In the genomic region with DNA sequence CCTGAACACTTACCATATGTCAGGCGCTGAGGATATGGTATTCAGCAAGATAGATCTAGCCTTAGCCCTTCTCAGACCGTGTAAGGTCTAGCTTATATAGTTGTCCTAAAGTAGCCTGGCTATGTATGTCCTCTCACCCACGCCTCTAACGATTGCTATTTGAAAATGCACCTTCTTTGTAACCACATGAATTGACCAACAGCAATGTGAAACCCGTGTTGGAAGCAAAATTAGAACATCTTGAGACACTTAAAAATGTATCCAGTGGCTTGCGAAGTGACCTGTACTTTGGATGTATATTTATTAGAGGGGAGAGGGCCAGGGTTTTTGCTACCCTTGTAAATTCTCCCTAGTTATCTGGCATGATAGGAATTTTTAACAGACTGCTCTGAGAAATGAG, we compare ENCODE assay signal across 27 cellular contexts.
"Had no signal": no experiment of that assay in that cellular context is flagged by ENCODE, and none has a peak within 500 bp of the region (broad histone marks: within the 10 kb centered on the region; RNA-seq: fewer than 3 reads in every experiment).

No MANE protein-coding gene starts in this region.

- H3K27me3 Mint-ChIP-seq: activated B cell treated with CpG ODN at 0.5 μM for 24 hours; activated CD4-positive, alpha-beta T cell treated with anti-CD3 and anti-CD28 coated beads for 36 hours; dendritic cell treated with granulocyte-macrophage colony-stimulating factor and Interleukin-4, amounts not matched to agents 40 ng/mL and 50 ng/mL, for 4 days; stimulated activated naive B cell treated with anti-CD40 and anti-IgM and Interleukin-4, amounts not matched to agents 10 μg/mL and 1 μg/mL and 100 μg/mL, for 72 hours; T-helper 17 cell had no signal

- H3K27ac ChIP-seq: foreskin keratinocyte, hepatocyte, left lung, neutrophil, pancreas, psoas muscle, right atrium auricular region, skin epidermis, transverse colon had no signal

- H2AFZ ChIP-seq: hepatocyte had no signal

- ATAC-seq: activated CD4-positive, alpha-beta T cell treated with anti-CD3 and anti-CD28 coated beads for 36 hours; left lung; natural killer cell treated with Interleukin-12 subunit alpha and Interleukin-12 subunit beta and Interleukin-15 and Interleukin-18, amount 100 ng/mL, for 72 hours; pancreas; stimulated activated naive B cell treated with anti-CD40 and anti-IgM and Interleukin-4, amounts not matched to agents 10 μg/mL and 1 μg/mL and 100 μg/mL, for 72 hours; T-helper 17 cell had no signal

- H3K27ac Mint-ChIP-seq: activated B cell treated with CpG ODN at 0.5 μM for 24 hours; activated CD4-positive, alpha-beta T cell treated with anti-CD3 and anti-CD28 coated beads for 36 hours; dendritic cell treated with granulocyte-macrophage colony-stimulating factor and Interleukin-4, amounts not matched to agents 40 ng/mL and 50 ng/mL, for 4 days; immature natural killer cell; natural killer cell treated with Interleukin-12 subunit alpha and Interleukin-12 subunit beta and Interleukin-15 and Interleukin-18, amount 100 ng/mL, for 72 hours; stimulated activated naive B cell treated with anti-CD40 and anti-IgM and Interleukin-4, amounts not matched to agents 10 μg/mL and 1 μg/mL and 100 μg/mL, for 72 hours; T-helper 17 cell had no signal

- H3K4me1 ChIP-seq: foreskin keratinocyte, left lung, pancreas, psoas muscle, right atrium auricular region, transverse colon had no signal

- H3K36me3 Mint-ChIP-seq: immature natural killer cell; natural killer cell treated with Interleukin-12 subunit alpha and Interleukin-12 subunit beta and Interleukin-15 and Interleukin-18, amount 100 ng/mL, for 72 hours; stimulated activated naive B cell treated with anti-CD40 and anti-IgM and Interleukin-4, amounts not matched to agents 10 μg/mL and 1 μg/mL and 100 μg/mL, for 72 hours had no signal

- H3K79me2 ChIP-seq: hepatocyte had no signal

- H3K4me2 ChIP-seq: hepatocyte had no signal

- H3K4me1 Mint-ChIP-seq: activated B cell treated with CpG ODN at 0.5 μM for 24 hours; activated CD4-positive, alpha-beta T cell treated with anti-CD3 and anti-CD28 coated beads for 36 hours; immature natural killer cell; stimulated activated naive B cell treated with anti-CD40 and anti-IgM and Interleukin-4, amounts not matched to agents 10 μg/mL and 1 μg/mL and 100 μg/mL, for 72 hours; T-helper 17 cell had no signal

- DNase-seq: activated B cell treated with CpG ODN at 0.5 μM for 24 hours; activated CD4-positive, alpha-beta T cell treated with anti-CD3 and anti-CD28 coated beads for 36 hours; activated CD4-positive, alpha-beta T cell treated with anti-CD3 and anti-CD28 coated beads, Interleukin-2, amount 50 U/mL, for 4 hours; activated CD8-positive, alpha-beta memory T cell treated with anti-CD3 and anti-CD28 coated beads for 24 hours; activated CD8-positive, alpha-beta memory T cell treated with anti-CD3 and anti-CD28 coated beads, Interleukin-2, amount 50 U/mL, for 48 hours; activated naive CD4-positive, alpha-beta T cell treated with Interleukin-2 at 50 U/mL for 16 hours; activated T-cell treated with anti-CD3 and anti-CD28 coated beads, Interleukin-2, amount 50 U/mL, for 48 hours; effector CD4-positive, alpha-beta T cell; immature natural killer cell; left lung; pancreas; psoas muscle; stimulated activated CD4-positive, alpha-beta T cell treated with anti-CD3 and anti-CD28 coated beads, Interleukin-2, amount 100 ng/mL, for 24 hours; stimulated activated CD8-positive, alpha-beta memory T cell treated with anti-CD3 and anti-CD28 coated beads, Interleukin-4, amount 100 ng/mL, for 48 hours; stimulated activated naive B cell treated with anti-CD40 and anti-IgM and Interleukin-4, amounts not matched to agents 10 μg/mL and 1 μg/mL and 100 μg/mL, for 72 hours; T-helper 17 cell; transverse colon had no signal

- H3K9me3 Mint-ChIP-seq: activated B cell treated with CpG ODN at 0.5 μM for 24 hours; dendritic cell treated with granulocyte-macrophage colony-stimulating factor and Interleukin-4, amounts not matched to agents 40 ng/mL and 50 ng/mL, for 4 days; stimulated activated naive B cell treated with anti-CD40 and anti-IgM and Interleukin-4, amounts not matched to agents 10 μg/mL and 1 μg/mL and 100 μg/mL, for 72 hours had no signal

- H3K27me3 ChIP-seq: foreskin keratinocyte, hepatocyte, left lung, neutrophil, pancreas, right atrium auricular region, transverse colon had no signal

- FAIRE-seq: endometrium, urothelium cell line had no signal

- H3K4me3 ChIP-seq: hepatocyte, left lung, lung, pancreas, psoas muscle, right atrium auricular region, skin epidermis, transverse colon had no signal

- H3K4me3 Mint-ChIP-seq: activated B cell treated with CpG ODN at 0.5 μM for 24 hours; activated CD4-positive, alpha-beta T cell treated with anti-CD3 and anti-CD28 coated beads for 36 hours; dendritic cell treated with granulocyte-macrophage colony-stimulating factor and Interleukin-4, amounts not matched to agents 40 ng/mL and 50 ng/mL, for 4 days; immature natural killer cell; natural killer cell treated with Interleukin-12 subunit alpha and Interleukin-12 subunit beta and Interleukin-15 and Interleukin-18, amount 100 ng/mL, for 72 hours; stimulated activated naive B cell treated with anti-CD40 and anti-IgM and Interleukin-4, amounts not matched to agents 10 μg/mL and 1 μg/mL and 100 μg/mL, for 72 hours; T-helper 17 cell had no signal

- H3K9me3 ChIP-seq: left lung, neutrophil, pancreas, psoas muscle, right atrium auricular region, transverse colon had no signal

- H3K36me3 ChIP-seq: left lung, neutrophil, pancreas, right atrium auricular region, transverse colon had no signal
